In the genomic region with DNA sequence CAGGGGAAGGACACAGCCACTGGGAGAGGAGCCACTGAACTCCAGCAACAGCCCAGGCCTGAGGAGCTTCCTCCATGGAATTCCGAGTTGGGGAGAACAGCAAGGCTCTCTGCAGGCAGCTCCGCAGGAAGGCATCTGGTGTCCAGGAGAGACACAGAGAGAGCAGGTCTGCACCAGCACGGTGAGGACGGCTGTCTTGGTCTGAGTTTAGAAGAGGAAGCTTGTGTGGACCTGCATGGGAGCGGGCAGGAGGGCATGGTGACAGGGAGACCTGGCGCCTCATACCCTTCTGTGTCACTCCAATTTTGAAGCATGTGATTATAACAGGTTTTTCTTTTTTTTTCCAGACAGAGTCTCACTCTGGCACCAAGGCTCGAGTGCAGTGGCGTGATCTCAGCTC, we compare ENCODE assay signal across 15 cellular contexts.
"Had no signal": no experiment of that assay in that cellular context is flagged by ENCODE, and none has a peak within 500 bp of the region (broad histone marks: within the 10 kb centered on the region; RNA-seq: fewer than 3 reads in every experiment).

No MANE protein-coding gene starts in this region.

- H3K27ac Mint-ChIP-seq: activated T-cell treated with anti-CD3 and anti-CD28 coated beads, Interleukin-2, amount 50 U/mL, for 72 hours had no signal

- H3K27me3 Mint-ChIP-seq: naive thymus-derived CD8-positive, alpha-beta T cell had no signal

- H3K27ac ChIP-seq: adrenal gland, tibial nerve had no signal

- H3K27me3 ChIP-seq: adrenal gland, esophagus squamous epithelium, SJCRH30, tibial nerve had no signal

- DNase-seq: activated CD4-positive, alpha-beta T cell treated with anti-CD3 and anti-CD28 coated beads, Interleukin-2, amount 50 U/mL, for 4 hours; activated CD4-positive, CD25-positive, alpha-beta regulatory T cell; activated CD8-positive, alpha-beta memory T cell treated with anti-CD3 and anti-CD28 coated beads, Interleukin-2, amount 50 U/mL, for 48 hours; activated T-cell treated with anti-CD3 and anti-CD28 coated beads, Interleukin-2, amount 50 U/mL, for 72 hours; adrenal gland; esophagus squamous epithelium; hippocampal formation; left ventricle myocardium inferior; mesenchymal stem cell; naive thymus-derived CD8-positive, alpha-beta T cell; stimulated activated CD4-positive, alpha-beta T cell treated with anti-CD3 and anti-CD28 coated beads, Interleukin-2, amount 100 ng/mL, for 48 hours; stimulated activated naive CD4-positive, alpha-beta T cell; substantia nigra had no signal

- H3K9me3 Mint-ChIP-seq: activated T-cell treated with anti-CD3 and anti-CD28 coated beads, Interleukin-2, amount 50 U/mL, for 72 hours; naive thymus-derived CD8-positive, alpha-beta T cell had no signal

- ATAC-seq: activated T-cell treated with anti-CD3 and anti-CD28 coated beads, Interleukin-2, amount 50 U/mL, for 72 hours; naive thymus-derived CD8-positive, alpha-beta T cell had no signal

- H3K4me3 Mint-ChIP-seq: activated T-cell treated with anti-CD3 and anti-CD28 coated beads, Interleukin-2, amount 50 U/mL, for 72 hours; naive thymus-derived CD8-positive, alpha-beta T cell had no signal

- H3K4me3 ChIP-seq: adrenal gland, esophagus squamous epithelium, left ventricle myocardium inferior, SJCRH30, tibial nerve had no signal

- H3K9me3 ChIP-seq: adrenal gland, esophagus squamous epithelium, left ventricle myocardium inferior, SJCRH30, tibial nerve had no signal
